ENCODE assay signal across 8 cellular contexts in genomic region chr20:45911486-45912343, GRCh38. TPM values are rescaled to one million over a fixed set of nuclear protein-coding genes. Genes with fewer than 3 reads are reported as not detected.
DNase-seq lines count a peak whose midpoint lies in the region; ATAC-seq and TF ChIP-seq lines count a peak whose summit lies in the region.

PLTP (minus strand) TSS chr20:45912155; CDS start chr20:45911452, 703 bp downstream.

- 0% methylated on average over 3 of the region's 58 CpGs for WGBS in esophagus squamous epithelium, 2 donors
- WGBS in suprapubic skin, result 1% methylated on average over 22 of the region's 58 CpGs

- intact Hi-C loops in esophagus squamous epithelium (cut with DNase I) (no loop called here), mucosa of descending colon (cut with DNase I, micrococcal nuclease) (no loop called here)

- no peak for TF ChIP-seq EP300 in Ishikawa (IDR thresholded peaks at IDR 0.05; ENCODE audit: borderline replicate concordance)
- no peak for TF ChIP-seq EP300 in suprapubic skin (IDR thresholded peaks at IDR 0.05)

- H3K36me3 ChIP-seq in esophagus squamous epithelium (peaks cover 0 to 18% (median 0%) of the 10 kb centered on the region in 3 donors), mucosa of descending colon (ENCODE audit: low read depth) (no peaks in the 10 kb centered on the region), suprapubic skin (peaks cover 20% of the 10 kb centered on the region)

- TF ChIP-seq RAD21 in Ishikawa (IDR thresholded peaks at IDR 0.05; ENCODE audit: low read depth), result no peak

- H3K4me3 ChIP-seq in esophagus squamous epithelium, result peak within 1 kb of the TSS; percentile 41 to 79 (median 54)
- H3K4me3 ChIP-seq in mucosa of descending colon, result no peak within 1 kb of the TSS
- peak within 1 kb of the TSS; percentile 56 for H3K4me3 ChIP-seq in suprapubic skin

- no peaks in the 10 kb centered on the region for H3K27me3 ChIP-seq in esophagus squamous epithelium
- H3K27me3 ChIP-seq in suprapubic skin, result no peaks in the 10 kb centered on the region

- DNase-seq in CMK (ENCODE audit: low read depth) (peak; percentile 54), esophagus squamous epithelium (lab: John Stamatoyannopoulos, UW) (no peak), mucosa of descending colon (peak; percentile 56 to 82 (median 71)), suprapubic skin (ENCODE audit: low spot score in 2 of 2) (peak; percentile 86 to 88)
- DNase-seq in activated CD8-positive, alpha-beta memory T cell treated with anti-CD3 and anti-CD28 coated beads for 48 hours (ENCODE audit: low read depth in 2 of 3, low spot score in 2 of 3), result peak in 2 of 3 experiments; percentile 17 to 22

- ATAC-seq in mucosa of descending colon (peak; percentile 6), HG03039 (IDR thresholded peaks at IDR 0.05; ENCODE audit: unreplicated experiment) (no peak), HG02973 (IDR thresholded peaks at IDR 0.05; ENCODE audit: unreplicated experiment) (no peak)

- peak in 2 of 4 donors; percentile 66 to 74 for TF ChIP-seq POLR2A in esophagus squamous epithelium (IDR thresholded peaks at IDR 0.05)
- TF ChIP-seq POLR2A in suprapubic skin (IDR thresholded peaks at IDR 0.05), result peak; percentile 32 to 53

- no peaks in the 10 kb centered on the region for H3K9me3 ChIP-seq in esophagus squamous epithelium
- H3K9me3 ChIP-seq in mucosa of descending colon, result no peaks in the 10 kb centered on the region
- no peaks in the 10 kb centered on the region for H3K9me3 ChIP-seq in suprapubic skin

- H3K4me1 ChIP-seq in esophagus squamous epithelium, result peaks cover 0 to 46% (median 25%) of the 10 kb centered on the region in 3 donors
- H3K4me1 ChIP-seq in mucosa of descending colon (ENCODE audit: low read depth), result peaks cover 19% of the 10 kb centered on the region
- peaks cover 31% of the 10 kb centered on the region for H3K4me1 ChIP-seq in suprapubic skin

- TF ChIP-seq CTCF in esophagus squamous epithelium (IDR thresholded peaks at IDR 0.05) (no peak), mucosa of descending colon (IDR thresholded peaks at IDR 0.05) (no peak), suprapubic skin (IDR thresholded peaks at IDR 0.05) (no peak)

- H3K27ac ChIP-seq in esophagus squamous epithelium, result peak within 1 kb of the TSS; percentile 80 to 93 (median 86)
- H3K27ac ChIP-seq in suprapubic skin, result peak within 1 kb of the TSS; percentile 84

TF ChIP-seq in Ishikawa, 13 proteins besides CTCF, POLR2A, EP300 and RAD21:
- TF ChIP-seq MAX (IDR thresholded peaks at IDR 0.05), result 0 out of 2 replicates have a peak, but pooled peaks have one; percentile 59
- TF ChIP-seq CEBPB (IDR thresholded peaks at IDR 0.05), result no peak
- no peak for TF ChIP-seq TEAD4 (IDR thresholded peaks at IDR 0.05)
- peak; percentile 83 for TF ChIP-seq USF1 (IDR thresholded peaks at IDR 0.05)
- TF ChIP-seq ZBTB7A (IDR thresholded peaks at IDR 0.05; ENCODE audit: low read depth), result peak; percentile 71

RNA-seq across cellular contexts. Expression of gene PLTP, which starts in this region (rescaled TPM):
- total RNA-seq in esophagus squamous epithelium (100 to 1,000 TPM in 2 of 4 donors, 10 to 100 TPM in 1, 1 to 10 TPM in 1; 5.9 to 248 (median 92.6) TPM), mucosa of descending colon (100 to 1,000 TPM in 2 of 3 donors, 10 to 100 TPM in 1; 15.0 to 141 (median 111) TPM), suprapubic skin (100 to 1,000 TPM in 1 of 4 donors, 10 to 100 TPM in 3; 49.2 to 138 (median 70.4) TPM)
